ENCODE assay signal across 1 cellular context in the genomic region with DNA sequence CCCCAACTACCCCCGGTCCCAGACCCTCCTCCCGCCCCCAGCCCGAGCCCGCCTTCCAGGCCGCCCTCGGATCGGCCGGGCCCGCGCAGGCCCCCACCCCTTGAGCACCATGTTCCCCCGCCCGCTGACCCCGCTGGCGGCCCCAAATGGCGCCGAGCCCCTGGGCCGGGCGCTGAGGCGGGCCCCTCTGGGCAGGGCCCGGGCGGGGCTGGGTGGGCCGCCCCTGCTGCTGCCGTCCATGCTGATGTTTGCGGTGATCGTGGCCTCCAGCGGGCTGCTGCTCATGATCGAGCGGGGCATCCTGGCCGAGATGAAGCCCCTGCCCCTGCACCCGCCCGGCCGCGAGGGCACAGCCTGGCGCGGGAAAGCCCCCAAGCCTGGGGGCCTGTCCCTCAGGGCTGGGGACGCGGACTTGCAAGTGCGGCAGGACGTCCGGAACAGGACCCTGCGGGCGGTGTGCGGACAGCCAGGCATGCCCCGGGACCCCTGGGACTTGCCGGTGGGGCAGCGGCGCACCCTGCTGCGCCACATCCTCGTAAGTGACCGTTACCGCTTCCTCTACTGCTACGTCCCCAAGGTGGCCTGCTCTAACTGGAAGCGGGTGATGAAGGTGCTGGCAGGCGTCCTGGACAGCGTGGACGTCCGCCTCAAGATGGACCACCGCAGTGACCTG.
TF ChIP-seq lines count a peak whose summit lies in the region.

No MANE protein-coding gene starts in this region.

TF ChIP-seq in GM12878, 131 proteins besides CTCF, POLR2A, EP300 and RAD21 (continued from another document):
- TF ChIP-seq, protein P1, sequence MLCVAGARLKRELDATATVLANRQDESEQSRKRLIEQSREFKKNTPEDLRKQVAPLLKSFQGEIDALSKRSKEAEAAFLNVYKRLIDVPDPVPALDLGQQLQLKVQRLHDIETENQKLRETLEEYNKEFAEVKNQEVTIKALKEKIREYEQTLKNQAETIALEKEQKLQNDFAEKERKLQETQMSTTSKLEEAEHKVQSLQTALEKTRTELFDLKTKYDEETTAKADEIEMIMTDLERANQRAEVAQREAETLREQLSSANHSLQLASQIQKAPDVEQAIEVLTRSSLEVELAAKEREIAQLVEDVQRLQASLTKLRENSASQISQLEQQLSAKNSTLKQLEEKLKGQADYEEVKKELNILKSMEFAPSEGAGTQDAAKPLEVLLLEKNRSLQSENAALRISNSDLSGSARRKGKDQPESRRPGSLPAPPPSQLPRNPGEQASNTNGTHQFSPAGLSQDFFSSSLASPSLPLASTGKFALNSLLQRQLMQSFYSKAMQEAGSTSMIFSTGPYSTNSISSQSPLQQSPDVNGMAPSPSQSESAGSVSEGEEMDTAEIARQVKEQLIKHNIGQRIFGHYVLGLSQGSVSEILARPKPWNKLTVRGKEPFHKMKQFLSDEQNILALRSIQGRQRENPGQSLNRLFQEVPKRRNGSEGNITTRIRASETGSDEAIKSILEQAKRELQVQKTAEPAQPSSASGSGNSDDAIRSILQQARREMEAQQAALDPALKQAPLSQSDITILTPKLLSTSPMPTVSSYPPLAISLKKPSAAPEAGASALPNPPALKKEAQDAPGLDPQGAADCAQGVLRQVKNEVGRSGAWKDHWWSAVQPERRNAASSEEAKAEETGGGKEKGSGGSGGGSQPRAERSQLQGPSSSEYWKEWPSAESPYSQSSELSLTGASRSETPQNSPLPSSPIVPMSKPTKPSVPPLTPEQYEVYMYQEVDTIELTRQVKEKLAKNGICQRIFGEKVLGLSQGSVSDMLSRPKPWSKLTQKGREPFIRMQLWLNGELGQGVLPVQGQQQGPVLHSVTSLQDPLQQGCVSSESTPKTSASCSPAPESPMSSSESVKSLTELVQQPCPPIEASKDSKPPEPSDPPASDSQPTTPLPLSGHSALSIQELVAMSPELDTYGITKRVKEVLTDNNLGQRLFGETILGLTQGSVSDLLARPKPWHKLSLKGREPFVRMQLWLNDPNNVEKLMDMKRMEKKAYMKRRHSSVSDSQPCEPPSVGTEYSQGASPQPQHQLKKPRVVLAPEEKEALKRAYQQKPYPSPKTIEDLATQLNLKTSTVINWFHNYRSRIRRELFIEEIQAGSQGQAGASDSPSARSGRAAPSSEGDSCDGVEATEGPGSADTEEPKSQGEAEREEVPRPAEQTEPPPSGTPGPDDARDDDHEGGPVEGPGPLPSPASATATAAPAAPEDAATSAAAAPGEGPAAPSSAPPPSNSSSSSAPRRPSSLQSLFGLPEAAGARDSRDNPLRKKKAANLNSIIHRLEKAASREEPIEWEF (IDR thresholded peaks at IDR 0.05; ENCODE audit: insufficient replicate concordance, low read depth, low read length): no peak
- TF ChIP-seq DPF2 (IDR thresholded peaks at IDR 0.05): peak; percentile 53; the same call in 1 of the 2 replicates
- TF ChIP-seq MYB (IDR thresholded peaks at IDR 0.05; ENCODE audit: borderline replicate concordance, low read depth, low read length): peak; percentile 30; the same call in 1 of the 2 replicates
